ENCODE assay signal across 1 cellular context in the genomic region with DNA sequence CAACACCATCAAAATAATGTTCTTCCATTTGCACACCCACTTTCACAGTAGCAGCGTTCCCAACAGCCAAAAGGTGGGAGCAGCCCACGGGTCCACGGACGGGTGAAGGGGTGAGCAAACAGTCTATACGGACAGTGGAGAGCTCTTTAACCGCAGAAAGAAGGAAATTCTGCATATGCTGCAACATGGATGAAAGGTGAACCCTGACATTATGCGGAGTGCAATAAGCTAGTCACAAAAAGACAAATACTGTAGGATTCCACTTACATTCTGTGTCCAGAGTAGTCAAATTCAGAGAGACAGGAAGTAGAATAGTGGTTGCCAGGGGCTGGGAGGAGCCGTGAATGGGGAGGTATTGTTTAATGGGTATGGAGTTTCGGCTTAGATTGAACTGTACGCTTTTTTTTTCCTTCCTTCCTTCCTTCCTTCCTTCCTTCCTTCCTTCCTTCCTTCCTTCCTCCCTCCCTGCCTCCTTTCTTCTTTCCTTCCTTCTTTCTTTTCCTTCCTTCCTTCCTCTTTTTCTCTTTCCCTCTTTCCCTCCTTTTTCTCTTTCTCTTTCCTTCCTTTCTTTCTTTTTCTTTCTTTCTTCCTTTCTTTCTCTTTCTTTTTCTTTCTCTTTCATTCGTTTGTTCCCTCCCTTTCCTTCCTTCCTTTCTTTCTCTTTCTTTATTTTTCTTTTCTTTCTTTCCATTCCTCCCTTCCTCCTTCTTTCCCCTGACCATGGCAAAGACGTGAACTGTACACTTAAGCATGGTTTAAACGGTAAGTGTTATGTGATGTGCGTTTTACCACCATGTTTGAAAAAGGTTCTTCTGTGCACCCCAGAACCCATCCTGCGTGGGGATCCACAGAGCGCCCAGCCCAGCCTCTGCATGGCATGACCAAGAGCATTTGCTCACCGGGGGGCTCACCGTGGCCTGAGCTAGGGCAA.
A peak's percentile ranks its signal among the peaks of the same experiment; 100 is the strongest.
TF ChIP-seq lines count a peak whose summit lies in the region.

No MANE protein-coding gene starts in this region.

TF ChIP-seq in K562, 482 proteins besides CTCF, POLR2A, EP300 and RAD21 (continued from another document and continues in another):
- TF ChIP-seq, protein P1, sequence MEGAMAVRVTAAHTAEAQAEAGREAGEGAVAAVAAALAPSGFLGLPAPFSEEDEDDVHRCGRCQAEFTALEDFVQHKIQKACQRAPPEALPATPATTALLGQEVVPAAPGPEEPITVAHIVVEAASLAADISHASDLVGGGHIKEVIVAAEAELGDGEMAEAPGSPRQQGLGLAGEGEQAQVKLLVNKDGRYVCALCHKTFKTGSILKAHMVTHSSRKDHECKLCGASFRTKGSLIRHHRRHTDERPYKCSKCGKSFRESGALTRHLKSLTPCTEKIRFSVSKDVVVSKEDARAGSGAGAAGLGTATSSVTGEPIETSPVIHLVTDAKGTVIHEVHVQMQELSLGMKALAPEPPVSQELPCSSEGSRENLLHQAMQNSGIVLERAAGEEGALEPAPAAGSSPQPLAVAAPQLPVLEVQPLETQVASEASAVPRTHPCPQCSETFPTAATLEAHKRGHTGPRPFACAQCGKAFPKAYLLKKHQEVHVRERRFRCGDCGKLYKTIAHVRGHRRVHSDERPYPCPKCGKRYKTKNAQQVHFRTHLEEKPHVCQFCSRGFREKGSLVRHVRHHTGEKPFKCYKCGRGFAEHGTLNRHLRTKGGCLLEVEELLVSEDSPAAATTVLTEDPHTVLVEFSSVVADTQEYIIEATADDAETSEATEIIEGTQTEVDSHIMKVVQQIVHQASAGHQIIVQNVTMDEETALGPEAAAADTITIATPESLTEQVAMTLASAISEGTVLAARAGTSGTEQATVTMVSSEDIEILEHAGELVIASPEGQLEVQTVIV (CRISPR knock-in tag; IDR thresholded peaks at IDR 0.05; ENCODE audit: borderline replicate concordance) = no peak
- TF ChIP-seq, protein P2, sequence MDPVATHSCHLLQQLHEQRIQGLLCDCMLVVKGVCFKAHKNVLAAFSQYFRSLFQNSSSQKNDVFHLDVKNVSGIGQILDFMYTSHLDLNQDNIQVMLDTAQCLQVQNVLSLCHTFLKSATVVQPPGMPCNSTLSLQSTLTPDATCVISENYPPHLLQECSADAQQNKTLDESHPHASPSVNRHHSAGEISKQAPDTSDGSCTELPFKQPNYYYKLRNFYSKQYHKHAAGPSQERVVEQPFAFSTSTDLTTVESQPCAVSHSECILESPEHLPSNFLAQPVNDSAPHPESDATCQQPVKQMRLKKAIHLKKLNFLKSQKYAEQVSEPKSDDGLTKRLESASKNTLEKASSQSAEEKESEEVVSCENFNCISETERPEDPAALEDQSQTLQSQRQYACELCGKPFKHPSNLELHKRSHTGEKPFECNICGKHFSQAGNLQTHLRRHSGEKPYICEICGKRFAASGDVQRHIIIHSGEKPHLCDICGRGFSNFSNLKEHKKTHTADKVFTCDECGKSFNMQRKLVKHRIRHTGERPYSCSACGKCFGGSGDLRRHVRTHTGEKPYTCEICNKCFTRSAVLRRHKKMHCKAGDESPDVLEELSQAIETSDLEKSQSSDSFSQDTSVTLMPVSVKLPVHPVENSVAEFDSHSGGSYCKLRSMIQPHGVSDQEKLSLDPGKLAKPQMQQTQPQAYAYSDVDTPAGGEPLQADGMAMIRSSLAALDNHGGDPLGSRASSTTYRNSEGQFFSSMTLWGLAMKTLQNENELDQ (CRISPR knock-in tag; IDR thresholded peaks at IDR 0.05; ENCODE audit: borderline replicate concordance) = no peak
- TF ChIP-seq, protein P3, sequence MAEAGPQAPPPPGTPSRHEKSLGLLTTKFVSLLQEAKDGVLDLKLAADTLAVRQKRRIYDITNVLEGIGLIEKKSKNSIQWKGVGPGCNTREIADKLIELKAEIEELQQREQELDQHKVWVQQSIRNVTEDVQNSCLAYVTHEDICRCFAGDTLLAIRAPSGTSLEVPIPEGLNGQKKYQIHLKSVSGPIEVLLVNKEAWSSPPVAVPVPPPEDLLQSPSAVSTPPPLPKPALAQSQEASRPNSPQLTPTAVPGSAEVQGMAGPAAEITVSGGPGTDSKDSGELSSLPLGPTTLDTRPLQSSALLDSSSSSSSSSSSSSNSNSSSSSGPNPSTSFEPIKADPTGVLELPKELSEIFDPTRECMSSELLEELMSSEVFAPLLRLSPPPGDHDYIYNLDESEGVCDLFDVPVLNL (CRISPR knock-in tag; IDR thresholded peaks at IDR 0.05; ENCODE audit: low read depth) = no peak
- TF ChIP-seq BCL6 (CRISPR knock-in tag; IDR thresholded peaks at IDR 0.05) (no peak), TAF9B (IDR thresholded peaks at IDR 0.05; ENCODE audit: partially characterized antibody) (peak; percentile 44), U2AF1 (optimal IDR thresholded peaks at IDR 0.05; ENCODE audit: low read depth, low read length) (no peak), GATAD2A (IDR thresholded peaks at IDR 0.05) (0 out of 2 replicates have a peak, but pooled peaks have one; percentile 19), RUNX1 (IDR thresholded peaks at IDR 0.05; ENCODE audit: low read depth) (no peak), TBL1XR1 (IDR thresholded peaks at IDR 0.05; ENCODE audit: low read length in 2 of 2) (no peak), SMARCA4 (IDR thresholded peaks at IDR 0.05) (peak; percentile 42; the same call in 1 of the 2 replicates), TCF3 (CRISPR knock-in tag; IDR thresholded peaks at IDR 0.05) (no peak), ELK3 (CRISPR knock-in tag; IDR thresholded peaks at IDR 0.05) (no peak), ZHX1 (conservative IDR thresholded peaks at IDR 0.05; ENCODE audit: low read length) (no peak), EGR1 (conservative IDR thresholded peaks at IDR 0.05) (no peak), ZBTB2 (IDR thresholded peaks at IDR 0.05) (peak; percentile 63), CEBPB (tag; IDR thresholded peaks at IDR 0.05) (no peak), ZNF253 (CRISPR knock-in tag; conservative IDR thresholded peaks at IDR 0.05) (no peak), HDGF (IDR thresholded peaks at IDR 0.05) (0 out of 2 replicates have a peak, but pooled peaks have one; percentile 35), RBFOX2 (IDR thresholded peaks at IDR 0.05; ENCODE audit: low read depth, low read length) (no peak), ZBTB40 (IDR thresholded peaks at IDR 0.05) (peak; percentile 60), ZBTB40 (CRISPR knock-in tag; IDR thresholded peaks at IDR 0.05) (no peak), CC2D1A (IDR thresholded peaks at IDR 0.05) (peak; percentile 51; the same call in 1 of the 2 replicates), SRSF3 (IDR thresholded peaks at IDR 0.05; ENCODE audit: insufficient read depth, low read length) (no peak), ELK1 (CRISPR knock-in tag; IDR thresholded peaks at IDR 0.05) (no peak), ZNF785 (CRISPR knock-in tag; IDR thresholded peaks at IDR 0.05) (no peak), CREB5 (CRISPR knock-in tag; IDR thresholded peaks at IDR 0.05) (0 out of 2 replicates have a peak, but pooled peaks have one; percentile 28)
